Comparison of ENCODE assay signal across 1 cellular context in genomic region chr16:71637398-71637797, GRCh38.
TF ChIP-seq lines count a peak whose summit lies in the region.

No MANE protein-coding gene starts in this region.

TF ChIP-seq in GM23338, 12 proteins besides CTCF, POLR2A, EP300 and RAD21 (continued from another document):
- peak; percentile 96 for TF ChIP-seq ZNF462 (CRISPR knock-in tag; IDR thresholded peaks at IDR 0.05)
